9 cellular contexts compared by ENCODE assay signal in the genomic region with DNA sequence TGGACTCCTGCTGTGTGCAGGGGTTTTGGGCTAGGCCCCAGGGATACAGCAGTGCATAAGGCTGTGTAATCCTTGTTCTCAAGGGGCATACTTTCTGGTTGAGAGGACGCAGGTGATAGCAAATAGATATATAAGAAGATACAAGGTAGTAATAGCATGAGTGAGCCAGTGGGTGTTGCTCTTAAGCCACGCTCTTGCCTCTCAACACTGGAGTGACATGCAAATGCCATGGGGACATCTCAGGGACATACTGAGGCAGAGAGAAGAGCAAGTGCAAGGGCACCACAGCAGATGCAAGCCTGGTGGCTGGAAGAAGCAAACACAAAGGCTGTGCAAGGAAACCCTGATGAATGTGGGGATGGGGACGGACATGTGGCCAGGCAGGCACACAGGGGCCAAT.
DNase-seq lines count a peak whose midpoint lies in the region; ATAC-seq and TF ChIP-seq lines count a peak whose summit lies in the region.
"Had no signal": no experiment of that assay in that cellular context is flagged by ENCODE, and none has a peak within 500 bp of the region (broad histone marks: within the 10 kb centered on the region; RNA-seq: fewer than 3 reads in every experiment).

No MANE protein-coding gene starts in this region.

- intact Hi-C loops in upper lobe of right lung (cut with DNase I) = no loop called here
- intact Hi-C loops in posterior cingulate gyrus (cut with DNase I) = no loop called here

- H3K9ac ChIP-seq in OCI-LY3 (ENCODE audit: low read length) = no peak overlapping the region

- H3K4me1 ChIP-seq in OCI-LY3 (ENCODE audit: low read length) (peaks cover 39% of the 10 kb centered on the region), upper lobe of right lung (peaks cover 18% of the 10 kb centered on the region)

- no peaks in the 10 kb centered on the region for H3K9me3 ChIP-seq in OCI-LY3 (ENCODE audit: insufficient read depth, low read length)
- H3K9me3 ChIP-seq in upper lobe of right lung = no peaks in the 10 kb centered on the region
- H3K9me3 ChIP-seq: Caco-2 had no signal

- H3K27me3 ChIP-seq in OCI-LY3 (ENCODE audit: low read depth, low read length) (no peaks in the 10 kb centered on the region), upper lobe of right lung (no peaks in the 10 kb centered on the region)

- H4K20me1 ChIP-seq in OCI-LY3 (ENCODE audit: insufficient read depth, low read length) = no peaks in the 10 kb centered on the region

- no peaks in the 10 kb centered on the region for H3K36me3 ChIP-seq in OCI-LY3 (replicated peaks; ENCODE audit: low read depth, low read length)
- no peaks in the 10 kb centered on the region for H3K36me3 ChIP-seq in upper lobe of right lung

- peak; percentile 43 for TF ChIP-seq CTCF in HFF-Myc (IDR thresholded peaks at IDR 0.05; ENCODE audit: low read depth, low read length, missing control alignments)
- TF ChIP-seq CTCF in OCI-LY3 (IDR thresholded peaks at IDR 0.05; ENCODE audit: low read depth, low read length) = peak; percentile 68
- TF ChIP-seq CTCF in upper lobe of right lung (IDR thresholded peaks at IDR 0.05) = no peak

- peak; percentile 25 for DNase-seq in NCI-H1105 treated with DMSO at 0.1 percent for 48 hours (lab: John Stamatoyannopoulos, UW)
- DNase-seq in NCI-H1105 (lab: John Stamatoyannopoulos, UW) = no peak
- no peak for DNase-seq in HFF-Myc (ENCODE audit: extremely low read depth, low read depth)
- peak; percentile 27 to 44 for DNase-seq in dermis microvascular lymphatic vessel endothelial cell (ENCODE audit: low read depth in 2 of 2)
- DNase-seq in upper lobe of right lung = no peak
- DNase-seq in posterior cingulate gyrus = no peak
- DNase-seq in NCI-H1436 (lab: John Stamatoyannopoulos, UW) = no peak

- no peaks in the 10 kb centered on the region for H3K79me2 ChIP-seq in OCI-LY3 (ENCODE audit: low read length)

- no peak overlapping the region for H3K4me2 ChIP-seq in OCI-LY3 (ENCODE audit: low read length)

- H2AFZ ChIP-seq in OCI-LY3 (ENCODE audit: low read depth, low read length) = no peak overlapping the region

- ATAC-seq in upper lobe of right lung = peak; percentile 33

- H3K4me3 ChIP-seq in HFF-Myc (replicated peaks; ENCODE audit: low read depth, low read length) (no peak overlapping the region), OCI-LY3 (ENCODE audit: low read length) (no peak overlapping the region), upper lobe of right lung (no peak overlapping the region)

- no peak overlapping the region for H3K27ac ChIP-seq in OCI-LY3 (ENCODE audit: low read length)
- H3K27ac ChIP-seq in upper lobe of right lung = no peak overlapping the region

Comparison
In these comparisons a context has a peak if more than half of its experiments do, and no peak if none do; other contexts are left out.
1. DNase-seq: peak in NCI-H1105 treated with DMSO at 0.1 percent for 48 hours (single experiment) and dermis microvascular lymphatic vessel endothelial cell (2 of 2); none in NCI-H1105 (single experiment), HFF-Myc (single experiment), upper lobe of right lung (single experiment), posterior cingulate gyrus (0 of 10) and NCI-H1436 (single experiment).